10 cellular contexts compared by ENCODE assay signal in genomic region chr16:85235988-85236831, GRCh38.
DNase-seq lines count a peak whose midpoint lies in the region; ATAC-seq, FAIRE-seq and TF ChIP-seq lines count a peak whose summit lies in the region.
"Had no signal": no experiment of that assay in that cellular context is flagged by ENCODE, and none has a peak within 500 bp of the region (broad histone marks: within the 10 kb centered on the region; RNA-seq: fewer than 3 reads in every experiment).

No MANE protein-coding gene starts in this region.

- TF ChIP-seq CTCF in astrocyte (IDR thresholded peaks at IDR 0.05; ENCODE audit: insufficient read depth, low read depth, low read length) (no peak), upper lobe of left lung (IDR thresholded peaks at IDR 0.05) (no peak)

- no peaks in the 10 kb centered on the region for H3K9me3 ChIP-seq in astrocyte (ENCODE audit: insufficient read depth, low read depth, low read length)
- H3K9me3 ChIP-seq in upper lobe of left lung, result no peaks in the 10 kb centered on the region

- H3K4me1 ChIP-seq in astrocyte (ENCODE audit: insufficient read depth, low read length) (peaks cover 50% of the 10 kb centered on the region), upper lobe of left lung (peaks cover 15 to 37% (median 31%) of the 10 kb centered on the region in 4 donors)

- FAIRE-seq in astrocyte (lab: Jason Lieb, UNC), result no peak

- 35 to 39% methylated on average over 6 to 13 of the region's 20 CpGs for WGBS in upper lobe of left lung, 2 donors

- H3K27me3 ChIP-seq in astrocyte (ENCODE audit: insufficient read depth, low read length) (no peaks in the 10 kb centered on the region), upper lobe of left lung (peaks cover 0 to 12% (median 4%) of the 10 kb centered on the region in 4 donors)

- peak overlapping the region; percentile 65 for H3K9ac ChIP-seq in astrocyte (ENCODE audit: low read length)

- H3K27ac ChIP-seq in astrocyte (ENCODE audit: low read depth, low read length) (peak overlapping the region; percentile 55), upper lobe of left lung (peak overlapping the region; percentile 6 to 79 (median 71))
- H3K27ac ChIP-seq: 22Rv1 had no signal

- no peak for TF ChIP-seq POLR2A in upper lobe of left lung (IDR thresholded peaks at IDR 0.05)

- peaks cover 47% of the 10 kb centered on the region for H4K20me1 ChIP-seq in astrocyte (ENCODE audit: insufficient read depth, low read length)

- no peak for TF ChIP-seq EP300 in upper lobe of left lung (IDR thresholded peaks at IDR 0.05)

- H3K36me3 Mint-ChIP-seq in astrocyte (ENCODE audit: low read depth, unreplicated experiment), result peaks cover 3% of the 10 kb centered on the region

- peak; percentile 62 for DNase-seq in NCI-H2227 (lab: John Stamatoyannopoulos, UW; ENCODE audit: unreplicated experiment)
- DNase-seq in NCI-H2227 treated with DMSO at 0.1 percent for 48 hours (lab: John Stamatoyannopoulos, UW), result no peak
- no peak for DNase-seq in astrocyte (ENCODE audit: low read depth)
- DNase-seq in left lobe of liver (ENCODE audit: low spot score), result no peak
- no peak for DNase-seq in upper lobe of left lung
- DNase-seq in cerebellar nuclear complex (lab: John Stamatoyannopoulos, UW), result no peak
- DNase-seq in inferior parietal cortex (ENCODE audit: extremely low spot score), result no peak
- no peak for DNase-seq in foreskin melanocyte
- DNase-seq: T-helper 1 cell had no signal

- H3K27ac Mint-ChIP-seq in astrocyte (ENCODE audit: unreplicated experiment), result peak overlapping the region; percentile 80

- peak overlapping the region; percentile 87 for H3K4me2 ChIP-seq in astrocyte (ENCODE audit: low read length)

- H3K4me1 Mint-ChIP-seq in astrocyte (ENCODE audit: low read depth, unreplicated experiment), result peaks cover 6% of the 10 kb centered on the region

- H3K36me3 ChIP-seq in astrocyte (ENCODE audit: insufficient read depth, low read length) (no peaks in the 10 kb centered on the region), upper lobe of left lung (no peaks in the 10 kb centered on the region)

- no peaks in the 10 kb centered on the region for H3K9me3 Mint-ChIP-seq in astrocyte (ENCODE audit: unreplicated experiment)

- H3K27me3 Mint-ChIP-seq in astrocyte (ENCODE audit: low read depth, unreplicated experiment), result peaks cover 3% of the 10 kb centered on the region

- H3K4me3 Mint-ChIP-seq in astrocyte (ENCODE audit: unreplicated experiment), result peak overlapping the region; percentile 75

- ATAC-seq in left lobe of liver, result peak; percentile 47
- peak in 1 of 2 donors; percentile 27 for ATAC-seq in upper lobe of left lung (ENCODE audit: low FRiP score in 2 of 2)

- H2AFZ ChIP-seq in astrocyte (ENCODE audit: low read depth, low read length), result no peak overlapping the region

- peaks cover 2% of the 10 kb centered on the region for H3K79me2 ChIP-seq in astrocyte (ENCODE audit: insufficient read depth, low read length)

- H3K4me3 ChIP-seq in astrocyte (ENCODE audit: insufficient read depth, low read depth, low read length) (peak overlapping the region; percentile 40), upper lobe of left lung (peak overlapping the region; percentile 16 to 47 (median 34))
